Comparison of ENCODE assay signal across 20 cellular contexts in genomic region chr15:77554306-77555080, GRCh38.
DNase-seq lines count a peak whose midpoint lies in the region; TF ChIP-seq lines count a peak whose summit lies in the region.
"Had no signal": no experiment of that assay in that cellular context is flagged by ENCODE, and none has a peak within 500 bp of the region (broad histone marks: within the 10 kb centered on the region; RNA-seq: fewer than 3 reads in every experiment).

No MANE protein-coding gene starts in this region.

- 67% methylated on average over 10 of the region's 11 CpGs for WGBS in mesenchymal stem cell

- no peaks in the 10 kb centered on the region for H3K79me1 ChIP-seq in mesenchymal stem cell (replicated peaks; ENCODE audit: low read length, poor library complexity, severe bottlenecking)

- no peak overlapping the region for H3K4me2 ChIP-seq in mesenchymal stem cell (ENCODE audit: low read length, poor library complexity, severe bottlenecking)
- H3K4me2 ChIP-seq: PC-9 had no signal

- H3K27me3 ChIP-seq in dorsolateral prefrontal cortex (no peaks in the 10 kb centered on the region), mesenchymal stem cell (ENCODE audit: control insufficient read depth in 1 of 2, insufficient read depth in 1 of 2, low read length in 2 of 2) (peaks cover 22 to 24% of the 10 kb centered on the region in 2 experiments)

- H3K4ac ChIP-seq in mesenchymal stem cell (ENCODE audit: low read depth in 1 of 2, low read length in 2 of 2) = no peak overlapping the region

- H4K91ac ChIP-seq in mesenchymal stem cell (ENCODE audit: low read length) = peak overlapping the region; percentile 21

- H3K23ac ChIP-seq in mesenchymal stem cell (ENCODE audit: low read length in 2 of 2) = no peak overlapping the region

- DNase-seq in NCI-H82 treated with DMSO at 0.1 percent for 48 hours (lab: John Stamatoyannopoulos, UW; ENCODE audit: unreplicated experiment) = peak; percentile 35
- DNase-seq in dorsolateral prefrontal cortex = peak; percentile 26 to 92 (median 84)
- no peak for DNase-seq in mesenchymal stem cell
- DNase-seq in SHP77 (lab: John Stamatoyannopoulos, UW) = no peak
- DNase-seq in COR-L47 (lab: John Stamatoyannopoulos, UW) = no peak
- DNase-seq in amniotic stem cell (lab: John Stamatoyannopoulos, UW) = no peak
- DNase-seq: activated B cell treated with CpG ODN at 0.5 μM for 24 hours; activated CD8-positive, alpha-beta T cell treated with anti-CD3 and anti-CD28 coated beads for 36 hours; activated naive CD4-positive, alpha-beta T cell treated with anti-CD3 and anti-CD28 coated beads, Interleukin-2, amount 10 ng/mL, durations not matched to agents 7 days and 5 days; activated T-cell treated with anti-CD3 and anti-CD28 coated beads, Interleukin-2, amount 50 U/mL, for 1 hour; H7; Karpas-422; kidney glomerular epithelial cell; mesendoderm; natural killer cell; NCI-H1048; NCI-H2107; NCI-H526; PC-9 had no signal

- no peak overlapping the region for H3K9ac ChIP-seq in mesenchymal stem cell (ENCODE audit: low read length)

- no peaks in the 10 kb centered on the region for H3K4me1 ChIP-seq in mesenchymal stem cell (ENCODE audit: control insufficient read depth, insufficient read depth, low read depth, low read length)

- H2AFZ ChIP-seq in mesenchymal stem cell (ENCODE audit: low read depth, low read length) = no peak overlapping the region
- H2AFZ ChIP-seq: PC-9 had no signal

- H3K18ac ChIP-seq in mesenchymal stem cell (ENCODE audit: low read depth in 1 of 2, low read length in 2 of 2) = no peak overlapping the region

- H2BK15ac ChIP-seq in mesenchymal stem cell (ENCODE audit: low read depth, poor library complexity, severe bottlenecking) = no peak overlapping the region

- H2BK5ac ChIP-seq in mesenchymal stem cell (ENCODE audit: low read depth, low read length, poor library complexity, severe bottlenecking) = no peak overlapping the region

- no peaks in the 10 kb centered on the region for H3K9me3 ChIP-seq in mesenchymal stem cell (ENCODE audit: control insufficient read depth, low read length)

- H3K36me3 ChIP-seq in mesenchymal stem cell (ENCODE audit: control insufficient read depth in 1 of 2, insufficient read depth in 2 of 2, low read depth in 1 of 2, low read length in 2 of 2) = no peaks in the 10 kb centered on the region

- H2BK120ac ChIP-seq in mesenchymal stem cell (ENCODE audit: low read depth, low read length) = no peak overlapping the region

- peak in 8 of 56 donors; percentile 8 to 40 (median 12) for TF ChIP-seq CTCF in dorsolateral prefrontal cortex (IDR thresholded peaks at IDR 0.05 in 54 of 56, conservative IDR thresholded peaks at IDR 0.05 in 2 of 56; ENCODE audit: low read depth in 1 of 56, partially characterized antibody in 56 of 56)

- no peak overlapping the region for H2AK5ac ChIP-seq in mesenchymal stem cell (ENCODE audit: low read length, severe bottlenecking)

- no peak overlapping the region for H3K14ac ChIP-seq in mesenchymal stem cell (ENCODE audit: low read length in 2 of 2)

- intact Hi-C loops in dorsolateral prefrontal cortex (cut with DNase I) = loop anchor here (5.0 kb wide), 1 partner anchor 78 kb away; the partner anchor contains the start of gene LINGO1 (in 2 of the 2)

- no peak overlapping the region for H2BK12ac ChIP-seq in mesenchymal stem cell (ENCODE audit: low read length in 2 of 2)

- H3K27ac ChIP-seq in dorsolateral prefrontal cortex (peak overlapping the region; percentile 18 to 94 (median 88)), mesenchymal stem cell (ENCODE audit: low read length, poor library complexity, severe bottlenecking) (no peak overlapping the region), temporal lobe (ENCODE audit: low read depth, low read length) (peak overlapping the region; percentile 77)
- H3K27ac ChIP-seq: PC-9 had no signal

- H3K4me3 ChIP-seq in dorsolateral prefrontal cortex (no peak overlapping the region), mesenchymal stem cell (ENCODE audit: insufficient read depth in 1 of 2, low read depth in 1 of 2, low read length in 2 of 2) (no peak overlapping the region)
- H3K4me3 ChIP-seq: PC-9 had no signal

- H4K8ac ChIP-seq in mesenchymal stem cell (ENCODE audit: low read length) = no peak overlapping the region

Comparison
In these comparisons a context has a peak if more than half of its experiments do, and no peak if none do; other contexts are left out.
1. DNase-seq: peak in NCI-H82 treated with DMSO at 0.1 percent for 48 hours (single experiment) and dorsolateral prefrontal cortex (10 of 10); none in mesenchymal stem cell (single experiment), SHP77 (0 of 2), COR-L47 (single experiment) and amniotic stem cell (single experiment).